ENCODE assay signal across 9 cellular contexts in genomic region chr13:33194820-33195692, GRCh38.
DNase-seq lines count a peak whose midpoint lies in the region; ATAC-seq, FAIRE-seq and TF ChIP-seq lines count a peak whose summit lies in the region.
"Had no signal": no experiment of that assay in that cellular context is flagged by ENCODE, and none has a peak within 500 bp of the region (broad histone marks: within the 10 kb centered on the region; RNA-seq: fewer than 3 reads in every experiment).

No MANE protein-coding gene starts in this region.

- ATAC-seq in GM19035 (IDR thresholded peaks at IDR 0.05; ENCODE audit: unreplicated experiment) = peak; percentile 83
- ATAC-seq in HG03108 (IDR thresholded peaks at IDR 0.05; ENCODE audit: unreplicated experiment) = peak; percentile 80

- no peaks in the 10 kb centered on the region for H3K27me3 ChIP-seq in astrocyte (ENCODE audit: insufficient read depth, low read length)
- no peaks in the 10 kb centered on the region for H3K27me3 ChIP-seq in muscle layer of colon (ENCODE audit: control insufficient read depth in 1 of 2, insufficient read depth in 2 of 2, low read length in 2 of 2)

- H3K4me1 ChIP-seq in astrocyte (ENCODE audit: insufficient read depth, low read length) (peaks cover 46% of the 10 kb centered on the region), muscle layer of colon (ENCODE audit: insufficient read depth, low read length) (peaks cover 80% of the 10 kb centered on the region)

- peak overlapping the region; percentile 66 for H3K27ac Mint-ChIP-seq in astrocyte (ENCODE audit: unreplicated experiment)
- no peak overlapping the region for H3K27ac Mint-ChIP-seq in activated T-cell treated with anti-CD3 and anti-CD28 coated beads, Interleukin-2, amount 50 U/mL, for 24 hours
- H3K27ac Mint-ChIP-seq: activated naive CD4-positive, alpha-beta T cell treated with anti-CD3 and anti-CD28 coated beads, Interleukin-2, amount 50 U/mL, for 72 hours had no signal

- no peak for TF ChIP-seq CTCF in astrocyte (IDR thresholded peaks at IDR 0.05; ENCODE audit: insufficient read depth, low read depth, low read length)

- H3K27me3 Mint-ChIP-seq in astrocyte (ENCODE audit: low read depth, unreplicated experiment) = no peaks in the 10 kb centered on the region
- H3K27me3 Mint-ChIP-seq in activated T-cell treated with anti-CD3 and anti-CD28 coated beads, Interleukin-2, amount 50 U/mL, for 24 hours = peaks cover 12% of the 10 kb centered on the region

- no peaks in the 10 kb centered on the region for H4K20me1 ChIP-seq in astrocyte (ENCODE audit: insufficient read depth, low read length)

- FAIRE-seq in astrocyte (lab: Jason Lieb, UNC) = no peak

- H3K4me2 ChIP-seq in astrocyte (ENCODE audit: low read length) = peak overlapping the region; percentile 69

- H3K27ac ChIP-seq in astrocyte (ENCODE audit: low read depth, low read length) (peak overlapping the region; percentile 99), muscle layer of colon (ENCODE audit: low read depth, low read length) (peak overlapping the region; percentile 76)

- no peak overlapping the region for H3K4me3 Mint-ChIP-seq in astrocyte (ENCODE audit: unreplicated experiment)
- H3K4me3 Mint-ChIP-seq in activated T-cell treated with anti-CD3 and anti-CD28 coated beads, Interleukin-2, amount 50 U/mL, for 24 hours = no peak overlapping the region

- no peak overlapping the region for H2AFZ ChIP-seq in astrocyte (ENCODE audit: low read depth, low read length)

- peak; percentile 63 for DNase-seq in A172 (ENCODE audit: low spot score)
- DNase-seq in astrocyte (ENCODE audit: low read depth) = peak; percentile 95
- no peak for DNase-seq in activated naive CD4-positive, alpha-beta T cell (lab: John Stamatoyannopoulos, UW)
- no peak for DNase-seq in T-helper 9 cell
- no peak for DNase-seq in activated T-cell treated with anti-CD3 and anti-CD28 coated beads, Interleukin-2, amount 50 U/mL, for 24 hours

- H3K4me3 ChIP-seq in astrocyte (ENCODE audit: insufficient read depth, low read depth, low read length) = peak overlapping the region; percentile 22
- peak overlapping the region in 1 of 2 donors; percentile 32 for H3K4me3 ChIP-seq in muscle layer of colon (ENCODE audit: low read depth in 1 of 2, low read length in 2 of 2)

- no peaks in the 10 kb centered on the region for H3K9me3 Mint-ChIP-seq in astrocyte (ENCODE audit: unreplicated experiment)
- H3K9me3 Mint-ChIP-seq in activated T-cell treated with anti-CD3 and anti-CD28 coated beads, Interleukin-2, amount 50 U/mL, for 24 hours = no peaks in the 10 kb centered on the region

- H3K79me2 ChIP-seq in astrocyte (ENCODE audit: insufficient read depth, low read length) = peaks cover 92% of the 10 kb centered on the region

- H3K9ac ChIP-seq in astrocyte (ENCODE audit: low read length) (peak overlapping the region; percentile 88), muscle layer of colon (ENCODE audit: low read length) (no peak overlapping the region)

- no peaks in the 10 kb centered on the region for H3K36me3 Mint-ChIP-seq in astrocyte (ENCODE audit: low read depth, unreplicated experiment)
- no peaks in the 10 kb centered on the region for H3K36me3 Mint-ChIP-seq in activated T-cell treated with anti-CD3 and anti-CD28 coated beads, Interleukin-2, amount 50 U/mL, for 24 hours (ENCODE audit: low read depth)
- H3K36me3 Mint-ChIP-seq: activated naive CD4-positive, alpha-beta T cell treated with anti-CD3 and anti-CD28 coated beads, Interleukin-2, amount 50 U/mL, for 72 hours had no signal

- H3K4me1 Mint-ChIP-seq in astrocyte (ENCODE audit: low read depth, unreplicated experiment) = peaks cover 30% of the 10 kb centered on the region
- peaks cover 7% of the 10 kb centered on the region for H3K4me1 Mint-ChIP-seq in activated T-cell treated with anti-CD3 and anti-CD28 coated beads, Interleukin-2, amount 50 U/mL, for 24 hours (ENCODE audit: low read depth)

- H3K9me3 ChIP-seq in astrocyte (ENCODE audit: insufficient read depth, low read depth, low read length) (no peaks in the 10 kb centered on the region), muscle layer of colon (ENCODE audit: low read length) (no peaks in the 10 kb centered on the region)

- H3K36me3 ChIP-seq in astrocyte (ENCODE audit: insufficient read depth, low read length) (no peaks in the 10 kb centered on the region), muscle layer of colon (ENCODE audit: insufficient read depth, low read length) (no peaks in the 10 kb centered on the region)

Comparison
In these comparisons a context has a peak if more than half of its experiments do, and no peak if none do; other contexts are left out.
1. DNase-seq: peak in A172 (single experiment) and astrocyte (single experiment); none in activated naive CD4-positive, alpha-beta T cell (0 of 4), T-helper 9 cell (single experiment) and activated T-cell treated with anti-CD3 and anti-CD28 coated beads, Interleukin-2, amount 50 U/mL, for 24 hours (single experiment).